Comparison of ENCODE assay signal across 24 cellular contexts in genomic region chr12:43737646-43738045, GRCh38. TPM values are rescaled to one million over a fixed set of nuclear protein-coding genes. Genes with fewer than 3 reads are reported as not detected.
DNase-seq lines count a peak whose midpoint lies in the region; FAIRE-seq and TF ChIP-seq lines count a peak whose summit lies in the region.
"Had no signal": no experiment of that assay in that cellular context is flagged by ENCODE, and none has a peak within 500 bp of the region (broad histone marks: within the 10 kb centered on the region; RNA-seq: fewer than 3 reads in every experiment).

No MANE protein-coding gene starts in this region.

- H3K79me2 ChIP-seq in endothelial cell of umbilical vein (ENCODE audit: control insufficient read depth, insufficient read depth, low read length) (no peaks in the 10 kb centered on the region), keratinocyte (ENCODE audit: control insufficient read depth, insufficient read depth, low read length) (no peaks in the 10 kb centered on the region)

- H2AFZ ChIP-seq in endothelial cell of umbilical vein (ENCODE audit: low read depth, low read length) (no peak overlapping the region), keratinocyte (ENCODE audit: control insufficient read depth, low read length) (no peak overlapping the region)
- H2AFZ ChIP-seq: neural progenitor cell had no signal

- H3K4me2 ChIP-seq in endothelial cell of umbilical vein (ENCODE audit: insufficient read depth, low read length) (no peak overlapping the region), keratinocyte (ENCODE audit: control insufficient read depth, extremely low read depth, insufficient read depth, low read depth, low read length) (no peak overlapping the region)
- H3K4me2 ChIP-seq: neural progenitor cell had no signal

- H3K9me3 ChIP-seq in endothelial cell of umbilical vein (replicated peaks; ENCODE audit: control insufficient read depth, insufficient read depth, low read length) (no peaks in the 10 kb centered on the region), keratinocyte (ENCODE audit: control insufficient read depth, low read depth, low read length) (no peaks in the 10 kb centered on the region)
- H3K9me3 ChIP-seq: ascending aorta, colonic mucosa, mucosa of descending colon, suprapubic skin had no signal

- POLR2A ChIA-PET in endothelial cell of umbilical vein (lab: Charles Lee) = no interaction called here

- H3K27ac ChIP-seq in endothelial cell of umbilical vein (ENCODE audit: insufficient read depth, low read depth, low read length) (no peak overlapping the region), keratinocyte (ENCODE audit: control insufficient read depth, insufficient read depth, low read length) (no peak overlapping the region)
- H3K27ac ChIP-seq: ascending aorta, colonic mucosa, neural progenitor cell, suprapubic skin, VCaP had no signal

- H3K36me3 ChIP-seq in endothelial cell of umbilical vein (ENCODE audit: control insufficient read depth in 2 of 2, extremely low read depth in 1 of 2, insufficient read depth in 2 of 2, low read length in 2 of 2) (peaks cover 0 to 2% of the 10 kb centered on the region in 2 experiments), keratinocyte (ENCODE audit: control insufficient read depth in 2 of 2, extremely low read depth in 1 of 2, insufficient read depth in 2 of 2, low read length in 2 of 2) (peaks cover 5 to 7% of the 10 kb centered on the region in 2 experiments)

- no TSS peak for BruUV-seq in endothelial cell of umbilical vein (replicated peaks; lab: Mats Ljungman, UMichigan)

- no peak for TF ChIP-seq POLR2A in endothelial cell of umbilical vein (IDR thresholded peaks at IDR 0.05; ENCODE audit: low read depth, low read length)

- H3K9ac ChIP-seq in endothelial cell of umbilical vein (replicated peaks; ENCODE audit: extremely low read depth, insufficient read depth, low read length) (no peak overlapping the region), keratinocyte (ENCODE audit: control insufficient read depth, extremely low read depth, insufficient read depth, low read length) (no peak overlapping the region)
- H3K9ac ChIP-seq: neural progenitor cell had no signal

- FAIRE-seq in endothelial cell of umbilical vein (lab: Jason Lieb, UNC) (no peak), keratinocyte (lab: Jason Lieb, UNC) (peak; percentile 86)
- FAIRE-seq: HTR-8/SVneo had no signal

- CTCF ChIA-PET in endothelial cell of umbilical vein (lab: Charles Lee) = no interaction called here

- dilution Hi-C loops in endothelial cell of umbilical vein (cut with MboI; ENCODE audit: extremely low pct_ligation_motif_present, low sequenced_read_pairs) (no loop called here), keratinocyte (cut with MboI; ENCODE audit: extremely low pct_ligation_motif_present, low sequenced_read_pairs) (no loop called here)

- H3K4me1 ChIP-seq in endothelial cell of umbilical vein (ENCODE audit: control insufficient read depth, extremely low read depth, insufficient read depth, low read length) = no peaks in the 10 kb centered on the region
- H3K4me1 ChIP-seq in keratinocyte (ENCODE audit: control insufficient read depth, extremely low read depth, insufficient read depth, low read length) = peaks cover 9% of the 10 kb centered on the region
- H3K4me1 ChIP-seq: ascending aorta, colonic mucosa, neural progenitor cell, suprapubic skin had no signal

- H3K9me1 ChIP-seq in endothelial cell of umbilical vein (replicated peaks; ENCODE audit: control insufficient read depth, extremely low read depth, insufficient read depth, low read length) (no peaks in the 10 kb centered on the region), keratinocyte (ENCODE audit: control insufficient read depth, extremely low read depth, insufficient read depth, low read length) (no peaks in the 10 kb centered on the region)

- no peak overlapping the region for H3K4me3 ChIP-seq in endothelial cell of umbilical vein (replicated peaks in 1 of 3; ENCODE audit: insufficient read depth in 1 of 3, low read depth in 1 of 3, low read length in 3 of 3)
- no peak overlapping the region for H3K4me3 ChIP-seq in keratinocyte (ENCODE audit: control insufficient read depth in 2 of 3, extremely low read depth in 1 of 3, insufficient read depth in 2 of 3, low read depth in 1 of 3, low read length in 3 of 3)
- H3K4me3 ChIP-seq: ascending aorta, colonic mucosa, mucosa of descending colon, neural progenitor cell, suprapubic skin had no signal

- H3K27me3 ChIP-seq in endothelial cell of umbilical vein (ENCODE audit: control insufficient read depth in 2 of 2, insufficient read depth in 2 of 2, low read length in 2 of 2) (no peaks in the 10 kb centered on the region), keratinocyte (ENCODE audit: control insufficient read depth, extremely low read depth, insufficient read depth, low read length) (no peaks in the 10 kb centered on the region)
- H3K27me3 ChIP-seq: ascending aorta, colonic mucosa, neural progenitor cell, suprapubic skin had no signal

- no peak for TF ChIP-seq CTCF in endothelial cell of umbilical vein (IDR thresholded peaks at IDR 0.05; ENCODE audit: extremely low read depth in 1 of 2, insufficient read depth in 1 of 2, low read depth in 1 of 2, low read length in 2 of 2)
- no peak for TF ChIP-seq CTCF in keratinocyte (optimal IDR thresholded peaks at IDR 0.05 in 1 of 3, IDR thresholded peaks at IDR 0.05 in 1 of 3, conservative IDR thresholded peaks at IDR 0.05 in 1 of 3; ENCODE audit: extremely low read depth in 1 of 3, insufficient read depth in 2 of 3, low read length in 3 of 3)

- intact Hi-C loops in endothelial cell of umbilical vein (cut with micrococcal nuclease) = no loop called here

- H4K20me1 ChIP-seq in endothelial cell of umbilical vein (replicated peaks; ENCODE audit: control insufficient read depth, extremely low read depth, insufficient read depth, low read length) (no peaks in the 10 kb centered on the region), keratinocyte (ENCODE audit: control insufficient read depth, extremely low read depth, insufficient read depth, low read length) (no peaks in the 10 kb centered on the region)

- DNase-seq in EH (ENCODE audit: low read depth) (peak; percentile 67), M059J (ENCODE audit: low read depth) (peak; percentile 53), endothelial cell of umbilical vein (ENCODE audit: low read depth, low spot score) (no peak), keratinocyte (ENCODE audit: low read depth, low spot score) (no peak), KG1 (lab: John Stamatoyannopoulos, UW) (no peak), NCI-H2081 treated with DMSO at 0.1 percent for 48 hours (lab: John Stamatoyannopoulos, UW) (no peak), HK-2 (ENCODE audit: unreplicated experiment) (no peak)
- no peak for DNase-seq in stimulated activated naive CD4-positive, alpha-beta T cell treated with Interleukin-2 at 50 U/mL for 16 hours (lab: John Stamatoyannopoulos, UW)
- DNase-seq: activated CD4-positive, alpha-beta T cell treated with anti-CD3 and anti-CD28 coated beads, Interleukin-2, amount 50 U/mL, for 48 hours; activated naive CD4-positive, alpha-beta T cell treated with Interleukin-2 at 50 U/mL for 16 hours; CD4-positive, CD25-positive, alpha-beta regulatory T cell; colonic mucosa; DMS 273 treated with DMSO at 0.1 percent for 48 hours; left ventricle myocardium superior; mucosa of descending colon; NCI-H1417 treated with DMSO at 0.1 percent for 48 hours; NCI-H2171; NCI-H69; stimulated activated CD4-positive, alpha-beta T cell treated with anti-CD3 and anti-CD28 coated beads, Interleukin-12 subunit alpha, Interleukin-12 subunit beta, amount 100 ng/mL, for 4 hours had no signal

TF ChIP-seq in endothelial cell of umbilical vein, 7 proteins besides CTCF, POLR2A, EP300 and RAD21 (continues in another document):
- no peak for TF ChIP-seq EZH2 (IDR thresholded peaks at IDR 0.05; ENCODE audit: borderline replicate concordance, low read depth, low read length, severe bottlenecking)

RNA-seq across cellular contexts. Expression of gene PUS7L, which starts 20.9 kb away (rescaled TPM):
- total RNA-seq in M059J (2014; rRNA removed; shearing (Covaris generic)) = 10.4 and 10.7 TPM in 2 replicates
- total RNA-seq in endothelial cell of umbilical vein = 11.4 and 13.1 TPM in 2 replicates
- polyA plus RNA-seq in endothelial cell of umbilical vein = 1.7 and 1.8 TPM in 2 replicates
- polyA plus RNA-seq in endothelial cell of umbilical vein (2011; cell fraction: cytosol; rRNA removed) = 2.0 and 2.2 TPM in 2 replicates
- polyA plus RNA-seq in endothelial cell of umbilical vein (2011; cell fraction: nucleus; rRNA removed) = 4.2 and 6.1 TPM in 2 replicates
- polyA plus RNA-seq in endothelial cell of umbilical vein (2012) = 9.0 and 12.9 TPM in 2 replicates
- polyA minus RNA-seq in endothelial cell of umbilical vein = 11.0 and 15.5 TPM in 2 replicates
- 10.9 TPM for polyA minus RNA-seq in endothelial cell of umbilical vein (2011; cell fraction: cytosol; rRNA and poly(A)+ RNA removed)
- polyA minus RNA-seq in endothelial cell of umbilical vein (2011; cell fraction: nucleus; rRNA and poly(A)+ RNA removed) = 6.5 and 10.5 TPM in 2 replicates
- polyA plus RNA-seq in keratinocyte = 7.4 to 10.8 TPM (median 7.9 TPM) in 3 replicates
- 5.2 TPM for polyA plus RNA-seq in keratinocyte (2011; ENCODE audit: low read depth)
- 3.2 and 7.5 TPM in 2 replicates for polyA plus RNA-seq in keratinocyte (2011; cell fraction: cytosol; rRNA removed)
- polyA plus RNA-seq in keratinocyte (2011; cell fraction: nucleus; rRNA removed) = 6.6 and 9.1 TPM in 2 replicates
- polyA plus RNA-seq in keratinocyte (2012; ENCODE audit: low replicate concordance) = 3.1 and 6.9 TPM in 2 replicates
- 2.3 to 27.3 TPM (median 12.8 TPM) in 3 replicates for polyA minus RNA-seq in keratinocyte
- 6.5 TPM for polyA minus RNA-seq in keratinocyte (2011; cell fraction: cytosol; rRNA and poly(A)+ RNA removed)
- 9.0 and 20.4 TPM in 2 replicates for polyA minus RNA-seq in keratinocyte (2011; cell fraction: nucleus; rRNA and poly(A)+ RNA removed)

RNA-seq across cellular contexts. Expression of gene IRAK4, which starts 21.1 kb away (rescaled TPM):
- 21.9 and 38.1 TPM in 2 replicates for total RNA-seq in M059J (2014; rRNA removed; shearing (Covaris generic))
- 13.1 and 17.1 TPM in 2 replicates for total RNA-seq in endothelial cell of umbilical vein
- polyA plus RNA-seq in endothelial cell of umbilical vein = 7.5 and 10.8 TPM in 2 replicates
- polyA plus RNA-seq in endothelial cell of umbilical vein (2011; cell fraction: cytosol; rRNA removed) = 7.5 and 9.2 TPM in 2 replicates
- 33.6 and 38.0 TPM in 2 replicates for polyA plus RNA-seq in endothelial cell of umbilical vein (2011; cell fraction: nucleus; rRNA removed)
- 13.5 and 15.4 TPM in 2 replicates for polyA plus RNA-seq in endothelial cell of umbilical vein (2012)
- 10.0 and 14.1 TPM in 2 replicates for polyA minus RNA-seq in endothelial cell of umbilical vein
- 3.0 TPM for polyA minus RNA-seq in endothelial cell of umbilical vein (2011; cell fraction: cytosol; rRNA and poly(A)+ RNA removed)
- polyA minus RNA-seq in endothelial cell of umbilical vein (2011; cell fraction: nucleus; rRNA and poly(A)+ RNA removed) = 10.3 and 19.7 TPM in 2 replicates
- 8.7 to 13.9 TPM (median 10.8 TPM) in 3 replicates for polyA plus RNA-seq in keratinocyte
- polyA plus RNA-seq in keratinocyte (2011; ENCODE audit: low read depth) = 6.4 TPM
- polyA plus RNA-seq in keratinocyte (2011; cell fraction: cytosol; rRNA removed) = 5.2 and 9.7 TPM in 2 replicates
- polyA plus RNA-seq in keratinocyte (2011; cell fraction: nucleus; rRNA removed) = 13.7 and 16.6 TPM in 2 replicates
- 6.3 and 9.0 TPM in 2 replicates for polyA plus RNA-seq in keratinocyte (2012; ENCODE audit: low replicate concordance)
- polyA minus RNA-seq in keratinocyte = 3.1 to 17.5 TPM (median 7.1 TPM) in 3 replicates
- 10.0 TPM for polyA minus RNA-seq in keratinocyte (2011; cell fraction: cytosol; rRNA and poly(A)+ RNA removed)
- 5.0 and 11.7 TPM in 2 replicates for polyA minus RNA-seq in keratinocyte (2011; cell fraction: nucleus; rRNA and poly(A)+ RNA removed)

Comparison
In these comparisons a context has a peak if more than half of its experiments do, and no peak if none do; other contexts are left out.
1. DNase-seq: peak in EH (single experiment) and M059J (single experiment); none in endothelial cell of umbilical vein (single experiment), keratinocyte (single experiment), KG1 (single experiment), stimulated activated naive CD4-positive, alpha-beta T cell treated with Interleukin-2 at 50 U/mL for 16 hours (single experiment), NCI-H2081 treated with DMSO at 0.1 percent for 48 hours (single experiment) and HK-2 (single experiment).